In genomic region chr6:167227984-167228383, GRCh38 we compare ENCODE assay signal across 1 cellular context.
TF ChIP-seq lines count a peak whose summit lies in the region.

No MANE protein-coding gene starts in this region.

TF ChIP-seq in WTC11, 78 proteins besides CTCF, POLR2A, EP300 and RAD21 (continued from another document):
- TF ChIP-seq, protein P1, sequence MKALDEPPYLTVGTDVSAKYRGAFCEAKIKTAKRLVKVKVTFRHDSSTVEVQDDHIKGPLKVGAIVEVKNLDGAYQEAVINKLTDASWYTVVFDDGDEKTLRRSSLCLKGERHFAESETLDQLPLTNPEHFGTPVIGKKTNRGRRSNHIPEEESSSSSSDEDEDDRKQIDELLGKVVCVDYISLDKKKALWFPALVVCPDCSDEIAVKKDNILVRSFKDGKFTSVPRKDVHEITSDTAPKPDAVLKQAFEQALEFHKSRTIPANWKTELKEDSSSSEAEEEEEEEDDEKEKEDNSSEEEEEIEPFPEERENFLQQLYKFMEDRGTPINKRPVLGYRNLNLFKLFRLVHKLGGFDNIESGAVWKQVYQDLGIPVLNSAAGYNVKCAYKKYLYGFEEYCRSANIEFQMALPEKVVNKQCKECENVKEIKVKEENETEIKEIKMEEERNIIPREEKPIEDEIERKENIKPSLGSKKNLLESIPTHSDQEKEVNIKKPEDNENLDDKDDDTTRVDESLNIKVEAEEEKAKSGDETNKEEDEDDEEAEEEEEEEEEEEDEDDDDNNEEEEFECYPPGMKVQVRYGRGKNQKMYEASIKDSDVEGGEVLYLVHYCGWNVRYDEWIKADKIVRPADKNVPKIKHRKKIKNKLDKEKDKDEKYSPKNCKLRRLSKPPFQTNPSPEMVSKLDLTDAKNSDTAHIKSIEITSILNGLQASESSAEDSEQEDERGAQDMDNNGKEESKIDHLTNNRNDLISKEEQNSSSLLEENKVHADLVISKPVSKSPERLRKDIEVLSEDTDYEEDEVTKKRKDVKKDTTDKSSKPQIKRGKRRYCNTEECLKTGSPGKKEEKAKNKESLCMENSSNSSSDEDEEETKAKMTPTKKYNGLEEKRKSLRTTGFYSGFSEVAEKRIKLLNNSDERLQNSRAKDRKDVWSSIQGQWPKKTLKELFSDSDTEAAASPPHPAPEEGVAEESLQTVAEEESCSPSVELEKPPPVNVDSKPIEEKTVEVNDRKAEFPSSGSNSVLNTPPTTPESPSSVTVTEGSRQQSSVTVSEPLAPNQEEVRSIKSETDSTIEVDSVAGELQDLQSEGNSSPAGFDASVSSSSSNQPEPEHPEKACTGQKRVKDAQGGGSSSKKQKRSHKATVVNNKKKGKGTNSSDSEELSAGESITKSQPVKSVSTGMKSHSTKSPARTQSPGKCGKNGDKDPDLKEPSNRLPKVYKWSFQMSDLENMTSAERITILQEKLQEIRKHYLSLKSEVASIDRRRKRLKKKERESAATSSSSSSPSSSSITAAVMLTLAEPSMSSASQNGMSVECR (CRISPR knock-in tag; IDR thresholded peaks at IDR 0.05; ENCODE audit: borderline replicate concordance): peak; percentile 25; the same call in 1 of the 2 replicates
- TF ChIP-seq SMAD3 (CRISPR knock-in tag; IDR thresholded peaks at IDR 0.05; ENCODE audit: borderline replicate concordance) (peak; percentile 80), NFE2L1 (CRISPR knock-in tag; IDR thresholded peaks at IDR 0.05) (peak; percentile 64), CBFB (CRISPR knock-in tag; IDR thresholded peaks at IDR 0.05; ENCODE audit: low read depth) (no peak), KAT7 (CRISPR knock-in tag; IDR thresholded peaks at IDR 0.05; ENCODE audit: borderline replicate concordance) (no peak), TEAD1 (CRISPR knock-in tag; IDR thresholded peaks at IDR 0.05) (peak; percentile 82), FOXK1 (CRISPR knock-in tag; IDR thresholded peaks at IDR 0.05) (peak; percentile 76), ZNF423 (CRISPR knock-in tag; IDR thresholded peaks at IDR 0.05) (peak; percentile 77), SP1 (CRISPR knock-in tag; conservative IDR thresholded peaks at IDR 0.05) (peak; percentile 50; the same call in 1 of the 2 replicates)
- TF ChIP-seq, protein P2, sequence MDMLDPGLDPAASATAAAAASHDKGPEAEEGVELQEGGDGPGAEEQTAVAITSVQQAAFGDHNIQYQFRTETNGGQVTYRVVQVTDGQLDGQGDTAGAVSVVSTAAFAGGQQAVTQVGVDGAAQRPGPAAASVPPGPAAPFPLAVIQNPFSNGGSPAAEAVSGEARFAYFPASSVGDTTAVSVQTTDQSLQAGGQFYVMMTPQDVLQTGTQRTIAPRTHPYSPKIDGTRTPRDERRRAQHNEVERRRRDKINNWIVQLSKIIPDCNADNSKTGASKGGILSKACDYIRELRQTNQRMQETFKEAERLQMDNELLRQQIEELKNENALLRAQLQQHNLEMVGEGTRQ (CRISPR knock-in tag; IDR thresholded peaks at IDR 0.05): no peak
